ENCODE assay signal across 12 cellular contexts in the genomic region with DNA sequence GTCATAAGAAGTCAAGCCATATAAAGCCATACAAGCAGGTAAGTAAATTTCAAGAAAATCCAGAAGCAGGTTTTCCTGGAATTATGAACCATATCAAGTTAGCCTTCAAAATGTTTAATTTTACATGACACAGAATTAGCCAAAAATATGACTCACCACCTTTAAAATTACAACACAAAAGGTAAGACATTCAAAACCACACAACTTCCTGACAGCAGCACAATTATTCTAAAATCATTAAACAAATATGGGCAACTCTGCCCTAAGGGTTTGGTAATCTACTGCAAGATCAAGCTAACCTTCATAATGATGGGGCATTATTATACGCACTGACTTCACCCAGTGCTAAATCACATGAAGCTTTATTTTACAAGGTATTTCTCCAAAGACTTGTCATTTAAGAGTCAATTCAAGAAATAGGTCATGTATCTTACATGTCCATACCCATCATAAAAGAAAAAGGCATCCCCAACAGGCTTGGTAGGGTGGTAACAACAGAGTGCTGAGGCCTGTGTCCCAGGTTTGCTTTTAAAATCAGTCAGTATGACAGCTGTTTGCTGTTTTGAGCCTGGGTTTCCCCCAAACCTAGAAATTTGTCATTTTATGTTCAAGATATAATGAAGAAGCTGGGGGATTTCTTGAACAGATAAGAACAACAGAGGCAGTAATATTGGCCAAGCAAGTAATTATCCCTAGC. TPM values are rescaled to one million over a fixed set of nuclear protein-coding genes. Genes with fewer than 3 reads are reported as not detected.
DNase-seq lines count a peak whose midpoint lies in the region; ATAC-seq and TF ChIP-seq lines count a peak whose summit lies in the region.
"Had no signal": no experiment of that assay in that cellular context is flagged by ENCODE, and none has a peak within 500 bp of the region (broad histone marks: within the 10 kb centered on the region; RNA-seq: fewer than 3 reads in every experiment).

No MANE protein-coding gene starts in this region.

- no peak overlapping the region for H3K4me3 ChIP-seq in CD8-positive, alpha-beta T cell (ENCODE audit: low read depth, low read length)
- no peak overlapping the region for H3K4me3 ChIP-seq in RWPE2 (ENCODE audit: severe bottlenecking)
- H3K4me3 ChIP-seq: sigmoid colon, vagina had no signal

- no peak overlapping the region for H3K27ac ChIP-seq in CD8-positive, alpha-beta T cell (ENCODE audit: low read depth, low read length)
- H3K27ac ChIP-seq in RWPE2 (ENCODE audit: poor library complexity, severe bottlenecking): peak overlapping the region; percentile 56
- H3K27ac ChIP-seq: sigmoid colon, vagina had no signal

- CTCF ChIA-PET in CD8-positive, alpha-beta T cell (lab: Charles Lee): interaction anchor here (0.6 to 1.6 kb wide), 3 partner anchors 9 to 105 kb away, joined by 3 to 5 read pairs (median 3); no protein-coding TSS in a partner anchor

- peaks cover 28% of the 10 kb centered on the region for H3K36me3 Mint-ChIP-seq in CD8-positive, alpha-beta T cell
- no peaks in the 10 kb centered on the region for H3K36me3 Mint-ChIP-seq in effector memory CD8-positive, alpha-beta T cell (ENCODE audit: insufficient read depth)

- H3K9me3 Mint-ChIP-seq in CD8-positive, alpha-beta T cell: no peaks in the 10 kb centered on the region
- H3K9me3 Mint-ChIP-seq in effector memory CD8-positive, alpha-beta T cell: no peaks in the 10 kb centered on the region

- DNase-seq in CD8-positive, alpha-beta T cell: no peak
- DNase-seq in RWPE2 (ENCODE audit: low spot score) (no peak), putamen (ENCODE audit: low spot score) (no peak)
- DNase-seq in effector memory CD8-positive, alpha-beta T cell: no peak
- DNase-seq in stimulated activated CD4-positive, alpha-beta T cell treated with anti-CD3 and anti-CD28 coated beads, Interleukin-2, amount 100 ng/mL, for 48 hours: no peak
- DNase-seq: Caco-2, endodermal cell, sigmoid colon had no signal

- H3K4me1 Mint-ChIP-seq in CD8-positive, alpha-beta T cell (ENCODE audit: low read depth): peaks cover 21% of the 10 kb centered on the region
- H3K4me1 Mint-ChIP-seq in effector memory CD8-positive, alpha-beta T cell (ENCODE audit: low read depth in 2 of 2): peaks cover 18 to 34% of the 10 kb centered on the region in 2 donors

- H3K36me3 ChIP-seq in CD8-positive, alpha-beta T cell (ENCODE audit: insufficient read depth, low read length): peaks cover 6% of the 10 kb centered on the region
- peaks cover 3% of the 10 kb centered on the region; the same call in 1 of the 2 replicates for H3K36me3 ChIP-seq in RWPE2 (ENCODE audit: low read depth)
- H3K36me3 ChIP-seq: vagina had no signal

- H3K4me3 Mint-ChIP-seq in CD8-positive, alpha-beta T cell: no peak overlapping the region
- H3K4me3 Mint-ChIP-seq in effector memory CD8-positive, alpha-beta T cell: no peak overlapping the region
- H3K4me3 Mint-ChIP-seq: endodermal cell had no signal

- peak overlapping the region; percentile 50 for H3K27ac Mint-ChIP-seq in CD8-positive, alpha-beta T cell
- H3K27ac Mint-ChIP-seq in effector memory CD8-positive, alpha-beta T cell: peak overlapping the region; percentile 85 to 89

- peaks cover 3% of the 10 kb centered on the region for H3K4me1 ChIP-seq in CD8-positive, alpha-beta T cell (ENCODE audit: insufficient read depth, low read length)
- peaks cover 17% of the 10 kb centered on the region for H3K4me1 ChIP-seq in RWPE2 (ENCODE audit: insufficient read depth, poor library complexity, severe bottlenecking)
- H3K4me1 ChIP-seq: Caco-2, sigmoid colon had no signal

- H3K27me3 Mint-ChIP-seq in CD8-positive, alpha-beta T cell (ENCODE audit: low read depth): no peaks in the 10 kb centered on the region
- H3K27me3 Mint-ChIP-seq in effector memory CD8-positive, alpha-beta T cell: no peaks in the 10 kb centered on the region

- intact Hi-C loops in CD8-positive, alpha-beta T cell (cut with DNase I, micrococcal nuclease): no loop called here

- TF ChIP-seq CTCF in CD8-positive, alpha-beta T cell (IDR thresholded peaks at IDR 0.05): no peak
- no peak for TF ChIP-seq CTCF in RWPE2 (IDR thresholded peaks at IDR 0.05; ENCODE audit: poor library complexity, severe bottlenecking)

- ATAC-seq in CD8-positive, alpha-beta T cell: peak; percentile 77
- ATAC-seq in GM18520 (IDR thresholded peaks at IDR 0.05; ENCODE audit: unreplicated experiment): peak; percentile 59
- ATAC-seq in RWPE2 (ENCODE audit: low read depth): peak; percentile 96
- ATAC-seq in effector memory CD8-positive, alpha-beta T cell (replicated peaks): peak; percentile 81
- no peak for ATAC-seq in HG03196 (IDR thresholded peaks at IDR 0.05; ENCODE audit: unreplicated experiment)
- ATAC-seq in GM21515 (IDR thresholded peaks at IDR 0.05; ENCODE audit: unreplicated experiment): no peak

- H3K27me3 ChIP-seq in CD8-positive, alpha-beta T cell (ENCODE audit: insufficient read depth, low read length): no peaks in the 10 kb centered on the region
- no peaks in the 10 kb centered on the region for H3K27me3 ChIP-seq in RWPE2 (ENCODE audit: insufficient read depth, poor library complexity, severe bottlenecking)
- H3K27me3 ChIP-seq: sigmoid colon, vagina had no signal

- no peaks in the 10 kb centered on the region for H3K9me3 ChIP-seq in CD8-positive, alpha-beta T cell (ENCODE audit: low read length)
- H3K9me3 ChIP-seq in RWPE2 (ENCODE audit: severe bottlenecking): no peaks in the 10 kb centered on the region
- H3K9me3 ChIP-seq: Caco-2, sigmoid colon, vagina had no signal

- POLR2A ChIA-PET in CD8-positive, alpha-beta T cell (lab: Charles Lee): interaction anchor here (1.4 kb wide), 1 partner anchor 15 kb away, joined by 5 read pairs; the partner anchor contains the start of gene RCBTB1

RNA-seq across cellular contexts. Expression of gene RCBTB1, which starts 15.2 kb away (rescaled TPM):
- 10 to 100 TPM; 12.1 to 14.2 TPM for total RNA-seq in CD8-positive, alpha-beta T cell

RNA-seq across cellular contexts. Expression of gene ARL11, which starts 58.2 kb away (rescaled TPM):
- 1 to 10 TPM in 1 of 2 experiments, under 1 TPM in 1; 0.08 to 1.0 TPM for total RNA-seq in CD8-positive, alpha-beta T cell
- total RNA-seq: Caco-2 had no signal

Comparison
In these comparisons a context has a peak if more than half of its experiments do, and no peak if none do; other contexts are left out.
1. ATAC-seq: peak in CD8-positive, alpha-beta T cell (single experiment), GM18520 (single experiment), RWPE2 (single experiment) and effector memory CD8-positive, alpha-beta T cell (single experiment); none in HG03196 (single experiment) and GM21515 (single experiment).